In genomic region chr5:31990701-31991110, GRCh38 we compare ENCODE assay signal across 1 cellular context.
TF ChIP-seq lines count a peak whose summit lies in the region.

No MANE protein-coding gene starts in this region.

TF ChIP-seq in IMR-90, 13 proteins besides CTCF, POLR2A, EP300 and RAD21:
- TF ChIP-seq SMC3 (IDR thresholded peaks at IDR 0.05; ENCODE audit: low read depth, low read length) (no peak), USF2 (IDR thresholded peaks at IDR 0.05; ENCODE audit: low read depth, low read length) (no peak), RFX5 (IDR thresholded peaks at IDR 0.05; ENCODE audit: low read depth, low read length) (no peak), MAFK (IDR thresholded peaks at IDR 0.05; ENCODE audit: low read depth, low read length) (no peak)
- TF ChIP-seq, protein P1, sequence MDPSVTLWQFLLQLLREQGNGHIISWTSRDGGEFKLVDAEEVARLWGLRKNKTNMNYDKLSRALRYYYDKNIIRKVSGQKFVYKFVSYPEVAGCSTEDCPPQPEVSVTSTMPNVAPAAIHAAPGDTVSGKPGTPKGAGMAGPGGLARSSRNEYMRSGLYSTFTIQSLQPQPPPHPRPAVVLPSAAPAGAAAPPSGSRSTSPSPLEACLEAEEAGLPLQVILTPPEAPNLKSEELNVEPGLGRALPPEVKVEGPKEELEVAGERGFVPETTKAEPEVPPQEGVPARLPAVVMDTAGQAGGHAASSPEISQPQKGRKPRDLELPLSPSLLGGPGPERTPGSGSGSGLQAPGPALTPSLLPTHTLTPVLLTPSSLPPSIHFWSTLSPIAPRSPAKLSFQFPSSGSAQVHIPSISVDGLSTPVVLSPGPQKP (IDR thresholded peaks at IDR 0.05; ENCODE audit: borderline replicate concordance, low read depth, low read length), result no peak
TF ChIP-seq in IMR-90: peak in this region for 0.
